ENCODE assay signal across 11 cellular contexts in genomic region chr14:63891148-63891964, GRCh38. TPM values are rescaled to one million over a fixed set of nuclear protein-coding genes. Genes with fewer than 3 reads are reported as not detected.
DNase-seq lines count a peak whose midpoint lies in the region; ATAC-seq and TF ChIP-seq lines count a peak whose summit lies in the region.
"Had no signal": no experiment of that assay in that cellular context is flagged by ENCODE, and none has a peak within 500 bp of the region (broad histone marks: within the 10 kb centered on the region; RNA-seq: fewer than 3 reads in every experiment).

No MANE protein-coding gene starts in this region.

- H3F3A ChIP-seq in DOHH2 (ENCODE audit: control insufficient read depth, insufficient read depth) (peaks cover 5% of the 10 kb centered on the region; the same call in 1 of the 2 replicates), OCI-LY1 (ENCODE audit: insufficient read depth, low read length) (no peaks in the 10 kb centered on the region)

- no peak overlapping the region for H3K4me3 Mint-ChIP-seq in osteocyte (ENCODE audit: unreplicated experiment)
- H3K4me3 Mint-ChIP-seq in activated CD8-positive, alpha-beta T cell treated with anti-CD3 and anti-CD28 coated beads, Interleukin-2, amount 10 ng/mL, durations not matched to agents 7 days and 5 days: no peak overlapping the region
- H3K4me3 Mint-ChIP-seq: activated CD4-positive, alpha-beta T cell treated with anti-CD3 and anti-CD28 coated beads, Interleukin-2, amount 10 ng/mL, durations not matched to agents 7 days and 5 days had no signal

- H3K9me2 ChIP-seq in DOHH2 (replicated peaks; ENCODE audit: control insufficient read depth, low read length) (no peaks in the 10 kb centered on the region), OCI-LY1 (ENCODE audit: low read depth, low read length) (no peaks in the 10 kb centered on the region)

- POLR2A ChIA-PET in activated CD8-positive, alpha-beta T cell treated with anti-CD3 and anti-CD28 coated beads, Interleukin-2, amount 10 ng/mL, durations not matched to agents 7 days and 5 days (lab: Charles Lee): interaction anchor here (0.6 kb wide), 1 partner anchor 216 kb away, joined by 3 read pairs; no protein-coding TSS in a partner anchor

- H3K4me3 ChIP-seq in DOHH2 (ENCODE audit: low read length) (no peak overlapping the region), OCI-LY1 (ENCODE audit: low read depth, low read length, poor library complexity, severe bottlenecking) (peak overlapping the region; percentile 15), fibroblast of pulmonary artery (replicated peaks; ENCODE audit: low read depth, low read length) (no peak overlapping the region)
- H3K4me3 ChIP-seq: Peyer's patch had no signal

- peak overlapping the region; percentile 37 for H3K9ac ChIP-seq in OCI-LY1 (ENCODE audit: low read length)

- peak overlapping the region; percentile 38 for H3K27ac Mint-ChIP-seq in osteocyte (ENCODE audit: unreplicated experiment)
- no peak overlapping the region for H3K27ac Mint-ChIP-seq in activated CD8-positive, alpha-beta T cell treated with anti-CD3 and anti-CD28 coated beads, Interleukin-2, amount 10 ng/mL, durations not matched to agents 7 days and 5 days
- H3K27ac Mint-ChIP-seq: activated CD4-positive, alpha-beta T cell treated with anti-CD3 and anti-CD28 coated beads, Interleukin-2, amount 10 ng/mL, durations not matched to agents 7 days and 5 days had no signal

- H3K36me3 Mint-ChIP-seq in osteocyte (ENCODE audit: unreplicated experiment): peaks cover 2% of the 10 kb centered on the region
- H3K36me3 Mint-ChIP-seq in activated CD8-positive, alpha-beta T cell treated with anti-CD3 and anti-CD28 coated beads, Interleukin-2, amount 10 ng/mL, durations not matched to agents 7 days and 5 days (ENCODE audit: low read depth): peaks cover 23% of the 10 kb centered on the region

- peaks cover 100% of the 10 kb centered on the region for H3K79me2 ChIP-seq in DOHH2 (ENCODE audit: control insufficient read depth, low read length)
- H3K79me2 ChIP-seq in OCI-LY1 (ENCODE audit: insufficient read depth, low read length): peaks cover 73% of the 10 kb centered on the region

- no peaks in the 10 kb centered on the region for H3K27me3 Mint-ChIP-seq in osteocyte (ENCODE audit: unreplicated experiment)
- no peaks in the 10 kb centered on the region for H3K27me3 Mint-ChIP-seq in activated CD8-positive, alpha-beta T cell treated with anti-CD3 and anti-CD28 coated beads, Interleukin-2, amount 10 ng/mL, durations not matched to agents 7 days and 5 days (ENCODE audit: low read depth)
- H3K27me3 Mint-ChIP-seq: activated CD4-positive, alpha-beta T cell treated with anti-CD3 and anti-CD28 coated beads, Interleukin-2, amount 10 ng/mL, durations not matched to agents 7 days and 5 days had no signal

- no peak overlapping the region for H2AFZ ChIP-seq in OCI-LY1 (ENCODE audit: low read length)

- H3K4me2 ChIP-seq in DOHH2 (ENCODE audit: low read length) (peak overlapping the region; percentile 50; the same call in 1 of the 2 replicates), OCI-LY1 (ENCODE audit: low read length) (peak overlapping the region; percentile 58)

- H3K27ac ChIP-seq in DOHH2 (ENCODE audit: low read depth, low read length) (no peak overlapping the region), OCI-LY1 (ENCODE audit: low read depth, low read length, poor library complexity, severe bottlenecking) (peak overlapping the region; percentile 54)

- no peak for TF ChIP-seq CTCF in DOHH2 (IDR thresholded peaks at IDR 0.05; ENCODE audit: low read depth, low read length, poor library complexity, severe bottlenecking)
- no peak for TF ChIP-seq CTCF in OCI-LY1 (IDR thresholded peaks at IDR 0.05; ENCODE audit: low read length)
- TF ChIP-seq CTCF in fibroblast of pulmonary artery (IDR thresholded peaks at IDR 0.05; ENCODE audit: low read length, missing control alignments): no peak
- TF ChIP-seq CTCF in osteocyte (IDR thresholded peaks at IDR 0.05): no peak

- H3K9me3 ChIP-seq in DOHH2 (ENCODE audit: control insufficient read depth, insufficient read depth, low read length) (no peaks in the 10 kb centered on the region), OCI-LY1 (ENCODE audit: low read length) (no peaks in the 10 kb centered on the region)
- H3K9me3 ChIP-seq: Peyer's patch had no signal

- peaks cover 48% of the 10 kb centered on the region for H3K36me3 ChIP-seq in DOHH2 (ENCODE audit: control insufficient read depth, low read length)
- peaks cover 6% of the 10 kb centered on the region; the same call in 1 of the 2 replicates for H3K36me3 ChIP-seq in OCI-LY1 (ENCODE audit: insufficient read depth, low read length)
- H3K36me3 ChIP-seq: Peyer's patch had no signal

- no peak for ATAC-seq in activated CD8-positive, alpha-beta T cell treated with anti-CD3 and anti-CD28 coated beads, Interleukin-2, amount 10 ng/mL, durations not matched to agents 7 days and 5 days

- peak; percentile 41 for DNase-seq in fibroblast of pulmonary artery (ENCODE audit: low read depth)
- no peak for DNase-seq in osteocyte (ENCODE audit: extremely low spot score, unreplicated experiment)
- no peak for DNase-seq in NOMO-1 (lab: John Stamatoyannopoulos, UW; ENCODE audit: unreplicated experiment in 2 of 2)
- DNase-seq in activated CD8-positive, alpha-beta T cell treated with anti-CD3 and anti-CD28 coated beads, Interleukin-2, amount 10 ng/mL, durations not matched to agents 7 days and 5 days: no peak
- no peak for DNase-seq in DMS53 (lab: John Stamatoyannopoulos, UW)
- no peak for DNase-seq in activated CD8-positive, alpha-beta memory T cell treated with anti-CD3 and anti-CD28 coated beads, Interleukin-2, amount 50 U/mL, for 48 hours
- DNase-seq: activated CD4-positive, alpha-beta T cell treated with anti-CD3 and anti-CD28 coated beads, Interleukin-2, amount 10 ng/mL, durations not matched to agents 7 days and 5 days; Kasumi-1; Peyer's patch had no signal

- peaks cover 50% of the 10 kb centered on the region for H3K4me1 Mint-ChIP-seq in osteocyte (ENCODE audit: unreplicated experiment)
- H3K4me1 Mint-ChIP-seq in activated CD8-positive, alpha-beta T cell treated with anti-CD3 and anti-CD28 coated beads, Interleukin-2, amount 10 ng/mL, durations not matched to agents 7 days and 5 days (ENCODE audit: low read depth): peaks cover 20% of the 10 kb centered on the region

- CTCF ChIA-PET in activated CD8-positive, alpha-beta T cell treated with anti-CD3 and anti-CD28 coated beads, Interleukin-2, amount 10 ng/mL, durations not matched to agents 7 days and 5 days (lab: Charles Lee): no interaction called here

- no peaks in the 10 kb centered on the region for H3K27me3 ChIP-seq in DOHH2 (ENCODE audit: control insufficient read depth, low read length)
- H3K27me3 ChIP-seq in OCI-LY1 (ENCODE audit: insufficient read depth, low read length): no peaks in the 10 kb centered on the region
- H3K27me3 ChIP-seq: Peyer's patch had no signal

- peaks cover 59% of the 10 kb centered on the region for H3K4me1 ChIP-seq in DOHH2 (ENCODE audit: control insufficient read depth, low read length)
- H3K4me1 ChIP-seq in OCI-LY1 (ENCODE audit: insufficient read depth, low read length, severe bottlenecking): peaks cover 42% of the 10 kb centered on the region

- no peaks in the 10 kb centered on the region for H3K9me3 Mint-ChIP-seq in osteocyte (ENCODE audit: unreplicated experiment)
- H3K9me3 Mint-ChIP-seq in activated CD8-positive, alpha-beta T cell treated with anti-CD3 and anti-CD28 coated beads, Interleukin-2, amount 10 ng/mL, durations not matched to agents 7 days and 5 days (ENCODE audit: insufficient read depth): no peaks in the 10 kb centered on the region
- H3K9me3 Mint-ChIP-seq: activated CD4-positive, alpha-beta T cell treated with anti-CD3 and anti-CD28 coated beads, Interleukin-2, amount 10 ng/mL, durations not matched to agents 7 days and 5 days had no signal

- peaks cover 13% of the 10 kb centered on the region; the same call in 1 of the 2 replicates for H4K20me1 ChIP-seq in DOHH2 (ENCODE audit: control insufficient read depth, insufficient read depth, low read depth, low read length)
- H4K20me1 ChIP-seq in OCI-LY1 (ENCODE audit: insufficient read depth, low read length): no peaks in the 10 kb centered on the region

RNA-seq across cellular contexts. Expression of gene SYNE2, which starts 38.6 kb away (rescaled TPM):
- total RNA-seq in osteocyte: 28.4 and 31.9 TPM in 2 replicates
- total RNA-seq in activated CD8-positive, alpha-beta T cell treated with anti-CD3 and anti-CD28 coated beads, Interleukin-2, amount 10 ng/mL, durations not matched to agents 7 days and 5 days: 100 to 1,000 TPM; 198 to 206 TPM
